ENCODE assay signal across 1 cellular context in the genomic region with DNA sequence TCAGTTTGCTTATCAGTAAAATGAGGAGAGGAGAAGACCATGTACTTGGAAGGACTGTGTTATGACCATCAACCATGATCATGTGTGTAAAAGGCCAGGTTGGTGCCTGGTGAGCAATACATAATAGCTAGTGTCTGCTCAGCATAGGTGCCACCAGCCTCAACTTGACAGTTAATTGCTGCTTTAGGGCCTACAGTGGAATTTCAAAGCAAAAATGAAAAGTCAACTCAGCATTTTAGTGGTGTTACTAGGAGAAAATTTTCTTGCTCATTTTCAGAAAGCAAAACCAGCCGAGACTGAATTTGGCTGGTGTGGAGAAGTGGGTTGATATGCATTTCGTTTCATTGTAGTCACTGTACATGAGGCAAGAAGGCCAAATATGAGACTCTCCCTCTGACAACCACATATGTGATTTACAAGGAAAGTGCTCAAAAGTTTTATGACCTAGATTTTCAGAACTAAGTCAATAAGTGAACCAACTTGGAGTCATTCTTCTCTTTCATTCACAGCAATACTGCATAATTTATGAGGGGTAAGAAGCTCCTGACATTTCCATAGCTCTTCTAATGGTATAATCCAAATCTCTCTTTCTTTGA.
TF ChIP-seq lines count a peak whose summit lies in the region.

No MANE protein-coding gene starts in this region.

TF ChIP-seq in GM23338, 12 proteins besides CTCF, POLR2A, EP300 and RAD21:
- TF ChIP-seq, protein P1, sequence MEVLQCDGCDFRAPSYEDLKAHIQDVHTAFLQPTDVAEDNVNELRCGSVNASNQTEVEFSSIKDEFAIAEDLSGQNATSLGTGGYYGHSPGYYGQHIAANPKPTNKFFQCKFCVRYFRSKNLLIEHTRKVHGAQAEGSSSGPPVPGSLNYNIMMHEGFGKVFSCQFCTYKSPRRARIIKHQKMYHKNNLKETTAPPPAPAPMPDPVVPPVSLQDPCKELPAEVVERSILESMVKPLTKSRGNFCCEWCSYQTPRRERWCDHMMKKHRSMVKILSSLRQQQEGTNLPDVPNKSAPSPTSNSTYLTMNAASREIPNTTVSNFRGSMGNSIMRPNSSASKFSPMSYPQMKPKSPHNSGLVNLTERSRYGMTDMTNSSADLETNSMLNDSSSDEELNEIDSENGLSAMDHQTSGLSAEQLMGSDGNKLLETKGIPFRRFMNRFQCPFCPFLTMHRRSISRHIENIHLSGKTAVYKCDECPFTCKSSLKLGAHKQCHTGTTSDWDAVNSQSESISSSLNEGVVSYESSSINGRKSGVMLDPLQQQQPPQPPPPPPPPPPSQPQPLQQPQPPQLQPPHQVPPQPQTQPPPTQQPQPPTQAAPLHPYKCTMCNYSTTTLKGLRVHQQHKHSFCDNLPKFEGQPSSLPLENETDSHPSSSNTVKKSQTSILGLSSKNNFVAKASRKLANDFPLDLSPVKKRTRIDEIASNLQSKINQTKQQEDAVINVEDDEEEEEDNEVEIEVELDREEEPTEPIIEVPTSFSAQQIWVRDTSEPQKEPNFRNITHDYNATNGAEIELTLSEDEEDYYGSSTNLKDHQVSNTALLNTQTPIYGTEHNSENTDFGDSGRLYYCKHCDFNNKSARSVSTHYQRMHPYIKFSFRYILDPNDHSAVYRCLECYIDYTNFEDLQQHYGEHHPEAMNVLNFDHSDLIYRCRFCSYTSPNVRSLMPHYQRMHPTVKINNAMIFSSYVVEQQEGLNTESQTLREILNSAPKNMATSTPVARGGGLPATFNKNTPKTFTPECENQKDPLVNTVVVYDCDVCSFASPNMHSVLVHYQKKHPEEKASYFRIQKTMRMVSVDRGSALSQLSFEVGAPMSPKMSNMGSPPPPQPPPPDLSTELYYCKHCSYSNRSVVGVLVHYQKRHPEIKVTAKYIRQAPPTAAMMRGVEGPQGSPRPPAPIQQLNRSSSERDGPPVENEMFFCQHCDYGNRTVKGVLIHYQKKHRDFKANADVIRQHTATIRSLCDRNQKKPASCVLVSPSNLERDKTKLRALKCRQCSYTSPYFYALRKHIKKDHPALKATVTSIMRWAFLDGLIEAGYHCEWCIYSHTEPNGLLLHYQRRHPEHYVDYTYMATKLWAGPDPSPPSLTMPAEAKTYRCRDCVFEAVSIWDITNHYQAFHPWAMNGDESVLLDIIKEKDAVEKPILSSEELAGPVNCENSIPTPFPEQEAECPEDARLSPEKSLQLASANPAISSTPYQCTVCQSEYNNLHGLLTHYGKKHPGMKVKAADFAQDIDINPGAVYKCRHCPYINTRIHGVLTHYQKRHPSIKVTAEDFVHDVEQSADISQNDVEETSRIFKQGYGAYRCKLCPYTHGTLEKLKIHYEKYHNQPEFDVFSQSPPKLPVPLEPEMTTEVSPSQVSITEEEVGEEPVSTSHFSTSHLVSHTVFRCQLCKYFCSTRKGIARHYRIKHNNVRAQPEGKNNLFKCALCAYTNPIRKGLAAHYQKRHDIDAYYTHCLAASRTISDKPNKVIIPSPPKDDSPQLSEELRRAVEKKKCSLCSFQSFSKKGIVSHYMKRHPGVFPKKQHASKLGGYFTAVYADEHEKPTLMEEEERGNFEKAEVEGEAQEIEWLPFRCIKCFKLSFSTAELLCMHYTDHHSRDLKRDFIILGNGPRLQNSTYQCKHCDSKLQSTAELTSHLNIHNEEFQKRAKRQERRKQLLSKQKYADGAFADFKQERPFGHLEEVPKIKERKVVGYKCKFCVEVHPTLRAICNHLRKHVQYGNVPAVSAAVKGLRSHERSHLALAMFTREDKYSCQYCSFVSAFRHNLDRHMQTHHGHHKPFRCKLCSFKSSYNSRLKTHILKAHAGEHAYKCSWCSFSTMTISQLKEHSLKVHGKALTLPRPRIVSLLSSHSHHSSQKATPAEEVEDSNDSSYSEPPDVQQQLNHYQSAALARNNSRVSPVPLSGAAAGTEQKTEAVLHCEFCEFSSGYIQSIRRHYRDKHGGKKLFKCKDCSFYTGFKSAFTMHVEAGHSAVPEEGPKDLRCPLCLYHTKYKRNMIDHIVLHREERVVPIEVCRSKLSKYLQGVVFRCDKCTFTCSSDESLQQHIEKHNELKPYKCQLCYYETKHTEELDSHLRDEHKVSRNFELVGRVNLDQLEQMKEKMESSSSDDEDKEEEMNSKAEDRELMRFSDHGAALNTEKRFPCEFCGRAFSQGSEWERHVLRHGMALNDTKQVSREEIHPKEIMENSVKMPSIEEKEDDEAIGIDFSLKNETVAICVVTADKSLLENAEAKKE (CRISPR knock-in tag; IDR thresholded peaks at IDR 0.05): no peak
- TF ChIP-seq STAT1 (IDR thresholded peaks at IDR 0.05; ENCODE audit: unreplicated experiment): no peak
- no peak for TF ChIP-seq NANOG (IDR thresholded peaks at IDR 0.05; ENCODE audit: borderline replicate concordance)
